ENCODE assay signal across 19 cellular contexts in genomic region chr18:48525671-48526070, GRCh38. TPM values are rescaled to one million over a fixed set of nuclear protein-coding genes. Genes with fewer than 3 reads are reported as not detected.
A peak's percentile ranks its signal among the peaks of the same experiment; 100 is the strongest.
DNase-seq lines count a peak whose midpoint lies in the region; ATAC-seq and TF ChIP-seq lines count a peak whose summit lies in the region.
"Had no signal": no experiment of that assay in that cellular context is flagged by ENCODE, and none has a peak within 500 bp of the region (broad histone marks: within the 10 kb centered on the region; RNA-seq: fewer than 3 reads in every experiment).

No MANE protein-coding gene starts in this region.

- no peaks in the 10 kb centered on the region for H4K20me1 ChIP-seq in SK-N-SH (ENCODE audit: insufficient read depth)
- H4K20me1 ChIP-seq in Loucy (ENCODE audit: insufficient read depth, low read length, poor library complexity, severe bottlenecking) = no peaks in the 10 kb centered on the region
- H4K20me1 ChIP-seq in osteoblast (ENCODE audit: insufficient read depth, low read length) = no peaks in the 10 kb centered on the region
- H4K20me1 ChIP-seq: BLaER1 treated with 17β-estradiol and CSF1 and Interleukin-3, amounts not matched to agents 10 nM and 100 nM had no signal

- no peak overlapping the region for H3K9ac ChIP-seq in SK-N-SH
- no peak overlapping the region for H3K9ac ChIP-seq in Loucy (ENCODE audit: low read depth, low read length, poor library complexity, severe bottlenecking)
- no peak overlapping the region for H3K9ac ChIP-seq in mesenchymal stem cell (ENCODE audit: low read length)
- H3K9ac ChIP-seq: BLaER1 treated with 17β-estradiol and CSF1 and Interleukin-3, amounts not matched to agents 10 nM and 100 nM had no signal

- H2AFZ ChIP-seq in SK-N-SH (ENCODE audit: low read depth) (no peak overlapping the region), Loucy (ENCODE audit: low read length) (no peak overlapping the region), mesenchymal stem cell (ENCODE audit: low read depth, low read length) (no peak overlapping the region), osteoblast (ENCODE audit: low read length) (no peak overlapping the region)

- H2BK15ac ChIP-seq in mesenchymal stem cell (ENCODE audit: low read depth, poor library complexity, severe bottlenecking) = no peak overlapping the region

- H3K9me3 ChIP-seq in SK-N-SH (no peaks in the 10 kb centered on the region), Loucy (ENCODE audit: insufficient read depth, low read depth, low read length) (no peaks in the 10 kb centered on the region), mesenchymal stem cell (ENCODE audit: control insufficient read depth, low read length) (no peaks in the 10 kb centered on the region), osteoblast (ENCODE audit: low read depth, low read length) (no peaks in the 10 kb centered on the region)
- H3K9me3 ChIP-seq: A549, Caco-2 had no signal

- CTCF ChIA-PET in SK-N-SH (lab: Yijun Ruan, JAX) = no interaction called here

- H3K36me3 ChIP-seq in SK-N-SH (replicated peaks in 1 of 2; ENCODE audit: control insufficient read depth in 1 of 2, insufficient read depth in 2 of 2, low read length in 1 of 2) (no peaks in the 10 kb centered on the region), Loucy (ENCODE audit: insufficient read depth, low read length) (no peaks in the 10 kb centered on the region), mesenchymal stem cell (ENCODE audit: control insufficient read depth in 1 of 2, insufficient read depth in 2 of 2, low read depth in 1 of 2, low read length in 2 of 2) (no peaks in the 10 kb centered on the region), osteoblast (ENCODE audit: insufficient read depth, low read length) (no peaks in the 10 kb centered on the region)
- H3K36me3 ChIP-seq: BLaER1 treated with 17β-estradiol and CSF1 and Interleukin-3, amounts not matched to agents 10 nM and 100 nM had no signal

- no peak for ATAC-seq in SK-N-SH treated with all-trans-retinoic acid at 6 μM for 48 hours
- ATAC-seq in HG03439 (IDR thresholded peaks at IDR 0.05; ENCODE audit: unreplicated experiment) = no peak
- ATAC-seq in GM21576 (IDR thresholded peaks at IDR 0.05; ENCODE audit: unreplicated experiment) = no peak
- ATAC-seq: A549; CD8-positive, alpha-beta T cell had no signal

- no peak overlapping the region for H3K14ac ChIP-seq in mesenchymal stem cell (ENCODE audit: low read length in 2 of 2)

- H2BK120ac ChIP-seq in mesenchymal stem cell (ENCODE audit: low read depth, low read length) = no peak overlapping the region

- TF ChIP-seq EP300 in SK-N-SH (IDR thresholded peaks at IDR 0.05; ENCODE audit: borderline replicate concordance in 1 of 2, low read depth in 1 of 2, low read length in 1 of 2) = no peak

- TF ChIP-seq CTCF in SK-N-SH (IDR thresholded peaks at IDR 0.05) (no peak), Loucy (conservative IDR thresholded peaks at IDR 0.05; ENCODE audit: low read length) (no peak), osteoblast (IDR thresholded peaks at IDR 0.05; ENCODE audit: extremely low read depth, low read depth, low read length) (no peak)

- H2BK5ac ChIP-seq in mesenchymal stem cell (ENCODE audit: low read depth, low read length, poor library complexity, severe bottlenecking) = no peak overlapping the region

- H3K27me3 ChIP-seq in SK-N-SH (ENCODE audit: insufficient read depth) (no peaks in the 10 kb centered on the region), Loucy (ENCODE audit: insufficient read depth, low read length, poor library complexity, severe bottlenecking) (no peaks in the 10 kb centered on the region), mesenchymal stem cell (ENCODE audit: control insufficient read depth in 1 of 2, insufficient read depth in 1 of 2, low read length in 2 of 2) (peaks cover 0 to 50% of the 10 kb centered on the region in 2 experiments), osteoblast (ENCODE audit: insufficient read depth, low read length) (peaks cover 11% of the 10 kb centered on the region)
- H3K27me3 ChIP-seq: BLaER1 treated with 17β-estradiol and CSF1 and Interleukin-3, amounts not matched to agents 10 nM and 100 nM had no signal

- no peaks in the 10 kb centered on the region for H3F3A ChIP-seq in SK-N-SH (replicated peaks; ENCODE audit: insufficient read depth)
- no peaks in the 10 kb centered on the region for H3F3A ChIP-seq in Loucy (ENCODE audit: low read depth)

- no peak overlapping the region for H2BK12ac ChIP-seq in mesenchymal stem cell (ENCODE audit: low read length in 2 of 2)

- H3K23ac ChIP-seq in mesenchymal stem cell (ENCODE audit: low read length in 2 of 2) = no peak overlapping the region

- H3K79me2 ChIP-seq in SK-N-SH (ENCODE audit: insufficient read depth) = no peaks in the 10 kb centered on the region
- no peaks in the 10 kb centered on the region for H3K79me2 ChIP-seq in Loucy (ENCODE audit: insufficient read depth, low read length)
- H3K79me2 ChIP-seq in osteoblast (ENCODE audit: insufficient read depth, low read length) = no peaks in the 10 kb centered on the region

- H3K18ac ChIP-seq in mesenchymal stem cell (ENCODE audit: low read depth in 1 of 2, low read length in 2 of 2) = no peak overlapping the region

- DNase-seq in SK-N-SH = peak; percentile 30
- DNase-seq in mesenchymal stem cell = no peak
- DNase-seq in osteoblast (ENCODE audit: insufficient read length, low spot score, missing footprints) = peak; percentile 74
- no peak for DNase-seq in NK-92 (lab: John Stamatoyannopoulos, UW; ENCODE audit: unreplicated experiment)
- DNase-seq: AML-193; Caco-2; Calu3; CD4-positive, alpha-beta T cell; CD8-positive, alpha-beta T cell; DMS79 treated with DMSO at 0.1 percent for 48 hours; GF-D8 had no signal

- H3K27ac ChIP-seq in SK-N-SH (ENCODE audit: low read depth in 2 of 2, low read length in 1 of 2) = no peak overlapping the region
- H3K27ac ChIP-seq in mesenchymal stem cell (ENCODE audit: low read length, poor library complexity, severe bottlenecking) = no peak overlapping the region
- H3K27ac ChIP-seq in osteoblast (ENCODE audit: low read depth, low read length) = no peak overlapping the region
- H3K27ac ChIP-seq: 22Rv1; A549; BLaER1 treated with 17β-estradiol and CSF1 and Interleukin-3, amounts not matched to agents 10 nM and 100 nM; C4-2B had no signal

- no peak overlapping the region for H4K91ac ChIP-seq in mesenchymal stem cell (ENCODE audit: low read length)

- H3K4me1 ChIP-seq in SK-N-SH (ENCODE audit: control insufficient read depth in 1 of 2, insufficient read depth in 2 of 2, low read depth in 1 of 2, low read length in 1 of 2) (peaks cover 0 to 2% of the 10 kb centered on the region in 2 experiments; a peak in 1 of 4 replicates), Loucy (ENCODE audit: insufficient read depth, low read length, poor library complexity, severe bottlenecking) (peaks cover 13% of the 10 kb centered on the region), mesenchymal stem cell (ENCODE audit: control insufficient read depth, insufficient read depth, low read depth, low read length) (peaks cover 4% of the 10 kb centered on the region), osteoblast (ENCODE audit: insufficient read depth, low read length) (peaks cover 15% of the 10 kb centered on the region)
- H3K4me1 ChIP-seq: BLaER1 treated with 17β-estradiol and CSF1 and Interleukin-3, amounts not matched to agents 10 nM and 100 nM; Caco-2 had no signal

- H2AK5ac ChIP-seq in mesenchymal stem cell (ENCODE audit: low read length, severe bottlenecking) = peak overlapping the region; percentile 41

- H3K4me3 ChIP-seq in SK-N-SH (ENCODE audit: low read depth in 2 of 2, low read length in 1 of 2) (no peak overlapping the region), Loucy (ENCODE audit: low read length, poor library complexity, severe bottlenecking) (no peak overlapping the region), mesenchymal stem cell (ENCODE audit: insufficient read depth in 1 of 2, low read depth in 1 of 2, low read length in 2 of 2) (no peak overlapping the region), osteoblast (ENCODE audit: insufficient read depth, low read length) (no peak overlapping the region)
- H3K4me3 ChIP-seq: A549; BLaER1 treated with 17β-estradiol and CSF1 and Interleukin-3, amounts not matched to agents 10 nM and 100 nM had no signal

- H4K8ac ChIP-seq in mesenchymal stem cell (ENCODE audit: low read length) = no peak overlapping the region

- no peak for TF ChIP-seq RAD21 in SK-N-SH (IDR thresholded peaks at IDR 0.05; ENCODE audit: low read length)

- no peaks in the 10 kb centered on the region for H3K79me1 ChIP-seq in mesenchymal stem cell (replicated peaks; ENCODE audit: low read length, poor library complexity, severe bottlenecking)

- H3K4ac ChIP-seq in mesenchymal stem cell (ENCODE audit: low read depth in 1 of 2, low read length in 2 of 2) = no peak overlapping the region

- H3K9me2 ChIP-seq in SK-N-SH (no peaks in the 10 kb centered on the region), Loucy (replicated peaks; ENCODE audit: low read depth, low read length) (no peaks in the 10 kb centered on the region)

- H3K4me2 ChIP-seq in SK-N-SH = no peak overlapping the region
- peak overlapping the region; percentile 67 for H3K4me2 ChIP-seq in Loucy (ENCODE audit: low read depth, low read length, poor library complexity, severe bottlenecking)
- H3K4me2 ChIP-seq in mesenchymal stem cell (ENCODE audit: low read length, poor library complexity, severe bottlenecking) = no peak overlapping the region
- H3K4me2 ChIP-seq in osteoblast (ENCODE audit: insufficient read depth, low read length) = no peak overlapping the region
- H3K4me2 ChIP-seq: A549; BLaER1 treated with 17β-estradiol and CSF1 and Interleukin-3, amounts not matched to agents 10 nM and 100 nM had no signal

- POLR2A ChIA-PET in SK-N-SH (lab: Yijun Ruan, JAX) = no interaction called here

TF ChIP-seq in SK-N-SH, 30 proteins besides CTCF, POLR2A, EP300 and RAD21 (continues in another document):
- TF ChIP-seq YY1 (IDR thresholded peaks at IDR 0.05; ENCODE audit: low read depth) (no peak), CHD2 (IDR thresholded peaks at IDR 0.05; ENCODE audit: low read length, partially characterized antibody) (no peak)

TF ChIP-seq in SK-N-SH treated with all-trans-retinoic acid at 6 μM for 48 hours, 23 proteins besides CTCF, POLR2A, EP300 and RAD21:
- no peak for TF ChIP-seq ISL1 (CRISPR knock-in tag; IDR thresholded peaks at IDR 0.05)

RNA-seq across cellular contexts. Expression of gene CTIF, which starts 13.2 kb away (rescaled TPM):
- polyA plus RNA-seq in SK-N-SH (2012; rRNA removed) = 47.2 and 47.8 TPM in 2 replicates
- 20.8 and 27.3 TPM in 2 replicates for polyA plus RNA-seq in SK-N-SH (2012; cell fraction: cytosol; rRNA removed)
- 157 and 177 TPM in 2 replicates for polyA plus RNA-seq in SK-N-SH (2012; cell fraction: nucleus; rRNA removed)
- polyA plus RNA-seq in mesenchymal stem cell (2013, experiment 1 of 2) = 39.3 TPM
- 37.2 TPM for polyA plus RNA-seq in mesenchymal stem cell (2013, experiment 2 of 2)
- total RNA-seq in osteoblast = 58.6 and 65.9 TPM in 2 replicates

Comparison
In these comparisons a context has a peak if more than half of its experiments do, and no peak if none do; other contexts are left out.
1. DNase-seq: peak in SK-N-SH (single experiment) and osteoblast (single experiment); none in mesenchymal stem cell (single experiment) and NK-92 (single experiment).